ENCODE assay signal across 1 cellular context in genomic region chr20:37095609-37096414, GRCh38.
TF ChIP-seq lines count a peak whose summit lies in the region.

RBL1 (minus strand) TSS chr20:37095997; CDS start chr20:37095928, 69 bp downstream.

TF ChIP-seq in K562, 482 proteins besides CTCF, POLR2A, EP300 and RAD21 (continued from another document and continues in another):
- peak; percentile 96 for TF ChIP-seq AFF4 (CRISPR knock-in tag; IDR thresholded peaks at IDR 0.05)
- peak; percentile 50; the same call in 1 of the 2 replicates for TF ChIP-seq CBFA2T2 (conservative IDR thresholded peaks at IDR 0.05)
- no peak for TF ChIP-seq BCL6 (CRISPR knock-in tag; IDR thresholded peaks at IDR 0.05)
- peak; percentile 80 for TF ChIP-seq ZNF766 (CRISPR knock-in tag; conservative IDR thresholded peaks at IDR 0.05)
- no peak for TF ChIP-seq ZNF133 (CRISPR knock-in tag; IDR thresholded peaks at IDR 0.05)
- TF ChIP-seq ARID3A (IDR thresholded peaks at IDR 0.05; ENCODE audit: borderline replicate concordance, low read depth, low read length) = no peak
- TF ChIP-seq HOMEZ (CRISPR knock-in tag; IDR thresholded peaks at IDR 0.05) = no peak
- TF ChIP-seq EWSR1 (IDR thresholded peaks at IDR 0.05; ENCODE audit: borderline replicate concordance, low read depth, partially characterized antibody) = no peak
- no peak for TF ChIP-seq ZNF57 (CRISPR knock-in tag; IDR thresholded peaks at IDR 0.05)
- peak in 1 of 2 experiments; percentile 57; a peak in 2 of 4 replicates for TF ChIP-seq RCOR1 (IDR thresholded peaks at IDR 0.05; ENCODE audit: borderline replicate concordance in 1 of 2, low read depth in 2 of 2, low read length in 2 of 2)
- no peak for TF ChIP-seq ZNF551 (CRISPR knock-in tag; IDR thresholded peaks at IDR 0.05)
- peak; percentile 100 for TF ChIP-seq E2F8 (IDR thresholded peaks at IDR 0.05; ENCODE audit: low read depth, partially characterized antibody)
- TF ChIP-seq GATAD2B (IDR thresholded peaks at IDR 0.05; ENCODE audit: borderline replicate concordance) = peak; percentile 27; the same call in 1 of the 2 replicates
- peak; percentile 95 for TF ChIP-seq E2F6 (IDR thresholded peaks at IDR 0.05; ENCODE audit: borderline replicate concordance in 1 of 2, extremely low read depth in 1 of 2, insufficient read depth in 1 of 2, insufficient read length in 1 of 2, low read depth in 1 of 2, low read length in 1 of 2, poor library complexity in 1 of 2, severe bottlenecking in 1 of 2)
- TF ChIP-seq ZKSCAN3 (CRISPR knock-in tag; IDR thresholded peaks at IDR 0.05) = no peak
- 0 out of 2 replicates have a peak, but pooled peaks have one; percentile 46 for TF ChIP-seq ZNF175 (CRISPR knock-in tag; IDR thresholded peaks at IDR 0.05; ENCODE audit: low read depth)
- TF ChIP-seq ZBTB34 (CRISPR knock-in tag; IDR thresholded peaks at IDR 0.05) = no peak
- TF ChIP-seq ZFP1 (CRISPR knock-in tag; IDR thresholded peaks at IDR 0.05) = no peak
- TF ChIP-seq GABPB1 (CRISPR knock-in tag; IDR thresholded peaks at IDR 0.05) = peak; percentile 88
- TF ChIP-seq TEAD1 (CRISPR knock-in tag; IDR thresholded peaks at IDR 0.05) = peak; percentile 65 to 74; a peak in 3 of 4 replicates
- TF ChIP-seq TFAM (CRISPR knock-in tag; conservative IDR thresholded peaks at IDR 0.05) = no peak
- peak; percentile 88 for TF ChIP-seq CTBP1 (IDR thresholded peaks at IDR 0.05; ENCODE audit: borderline replicate concordance)
- no peak for TF ChIP-seq PTTG1 (tag; IDR thresholded peaks at IDR 0.05; ENCODE audit: low read depth)
- TF ChIP-seq, protein P1, sequence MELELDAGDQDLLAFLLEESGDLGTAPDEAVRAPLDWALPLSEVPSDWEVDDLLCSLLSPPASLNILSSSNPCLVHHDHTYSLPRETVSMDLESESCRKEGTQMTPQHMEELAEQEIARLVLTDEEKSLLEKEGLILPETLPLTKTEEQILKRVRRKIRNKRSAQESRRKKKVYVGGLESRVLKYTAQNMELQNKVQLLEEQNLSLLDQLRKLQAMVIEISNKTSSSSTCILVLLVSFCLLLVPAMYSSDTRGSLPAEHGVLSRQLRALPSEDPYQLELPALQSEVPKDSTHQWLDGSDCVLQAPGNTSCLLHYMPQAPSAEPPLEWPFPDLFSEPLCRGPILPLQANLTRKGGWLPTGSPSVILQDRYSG (tag; conservative IDR thresholded peaks at IDR 0.05; ENCODE audit: low read depth) = peak; percentile 90
- peak; percentile 81 for TF ChIP-seq ZBTB40 (IDR thresholded peaks at IDR 0.05)
- TF ChIP-seq ZBTB40 (CRISPR knock-in tag; IDR thresholded peaks at IDR 0.05) = no peak
- TF ChIP-seq THAP12 (CRISPR knock-in tag; IDR thresholded peaks at IDR 0.05) = peak; percentile 88
- no peak for TF ChIP-seq ZNF274 (IDR thresholded peaks at IDR 0.05; ENCODE audit: borderline replicate concordance, low read depth, low read length)
- TF ChIP-seq TAF1 (IDR thresholded peaks at IDR 0.05; ENCODE audit: control insufficient read depth, extremely low read depth, insufficient read depth, low read length, severe bottlenecking) = peak; percentile 70
